In the genomic region with DNA sequence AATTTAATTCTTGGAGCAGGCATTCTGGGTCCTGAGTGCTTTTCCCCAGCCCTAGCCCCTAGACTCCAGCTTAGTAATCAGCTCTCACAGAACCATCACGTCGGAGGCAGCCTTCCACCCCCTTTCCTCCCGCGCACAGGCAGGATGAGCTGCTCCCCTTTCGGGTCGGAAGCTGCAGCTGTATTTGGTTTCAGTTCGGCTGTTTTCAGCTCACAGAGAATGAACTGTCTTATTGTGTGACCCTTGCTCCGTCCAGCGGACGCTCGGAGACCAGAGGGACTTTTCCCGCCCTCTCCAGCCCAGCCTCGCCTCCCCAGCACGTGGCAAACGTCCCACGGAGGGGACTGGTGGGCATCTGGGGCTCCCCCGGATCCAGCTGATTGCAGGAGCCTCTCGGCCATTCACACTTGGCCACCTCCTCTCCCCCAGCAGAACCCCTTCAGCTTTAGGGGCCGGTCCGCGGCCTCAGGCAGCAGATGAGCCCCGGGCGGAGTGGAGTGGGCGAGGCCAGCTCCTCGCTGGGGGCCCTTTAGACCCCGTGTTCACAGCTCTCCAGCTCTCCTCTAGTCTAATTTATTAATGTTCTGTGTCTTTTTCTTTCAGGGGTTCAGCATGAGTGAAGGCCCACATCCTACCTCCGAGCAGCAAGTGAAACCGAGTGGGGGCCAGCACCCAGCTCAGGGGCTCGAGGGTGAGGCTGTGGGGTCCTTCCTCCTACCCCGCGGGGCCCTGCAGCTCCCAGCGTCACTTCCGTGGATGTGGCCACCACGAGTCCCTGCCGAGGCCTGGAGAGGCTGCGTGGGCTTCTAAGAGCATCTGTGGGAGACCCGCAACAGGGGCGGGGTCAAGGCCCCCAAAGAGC, we compare ENCODE assay signal across 1 cellular context.
TF ChIP-seq lines count a peak whose summit lies in the region.

No MANE protein-coding gene starts in this region.

TF ChIP-seq in HepG2, 621 proteins besides CTCF, POLR2A, EP300 and RAD21 (continued from another document and continues in another):
- TF ChIP-seq, protein P1, sequence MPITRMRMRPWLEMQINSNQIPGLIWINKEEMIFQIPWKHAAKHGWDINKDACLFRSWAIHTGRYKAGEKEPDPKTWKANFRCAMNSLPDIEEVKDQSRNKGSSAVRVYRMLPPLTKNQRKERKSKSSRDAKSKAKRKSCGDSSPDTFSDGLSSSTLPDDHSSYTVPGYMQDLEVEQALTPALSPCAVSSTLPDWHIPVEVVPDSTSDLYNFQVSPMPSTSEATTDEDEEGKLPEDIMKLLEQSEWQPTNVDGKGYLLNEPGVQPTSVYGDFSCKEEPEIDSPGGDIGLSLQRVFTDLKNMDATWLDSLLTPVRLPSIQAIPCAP (CRISPR knock-in tag; IDR thresholded peaks at IDR 0.05; ENCODE audit: low read depth), result peak; percentile 87; the same call in 1 of the 2 replicates
- TF ChIP-seq KDM2A (CRISPR knock-in tag; IDR thresholded peaks at IDR 0.05; ENCODE audit: borderline replicate concordance, low read depth) (peak; percentile 67), ZNF724P (CRISPR knock-in tag; IDR thresholded peaks at IDR 0.05; ENCODE audit: borderline replicate concordance) (peak; percentile 85; the same call in 1 of the 2 replicates), KLF16 (CRISPR knock-in tag; IDR thresholded peaks at IDR 0.05) (peak in 1 of 2 experiments; percentile 86; a peak in 2 of 4 replicates), PREB (CRISPR knock-in tag; IDR thresholded peaks at IDR 0.05) (no peak), ARHGAP35 (CRISPR knock-in tag; IDR thresholded peaks at IDR 0.05; ENCODE audit: borderline replicate concordance) (peak; percentile 87; the same call in 1 of the 2 replicates), ZNF20 (CRISPR knock-in tag; IDR thresholded peaks at IDR 0.05) (0 out of 2 replicates have a peak, but pooled peaks have one; percentile 45), ZNF232 (CRISPR knock-in tag; IDR thresholded peaks at IDR 0.05; ENCODE audit: borderline replicate concordance) (peak; percentile 98), ZNF350 (CRISPR knock-in tag; IDR thresholded peaks at IDR 0.05; ENCODE audit: borderline replicate concordance, low read depth) (peak; percentile 79), ARID5B (CRISPR knock-in tag; IDR thresholded peaks at IDR 0.05) (peak; percentile 73), ZNF430 (CRISPR knock-in tag; IDR thresholded peaks at IDR 0.05) (peak; percentile 96), EED (CRISPR knock-in tag; IDR thresholded peaks at IDR 0.05) (peak; percentile 41; the same call in 1 of the 2 replicates), IRX3 (CRISPR knock-in tag; IDR thresholded peaks at IDR 0.05; ENCODE audit: borderline replicate concordance, low read depth) (peak; percentile 96; the same call in 1 of the 2 replicates), FOXM1 (CRISPR knock-in tag; IDR thresholded peaks at IDR 0.05) (peak; percentile 56; the same call in 1 of the 2 replicates), ZGPAT (CRISPR knock-in tag; IDR thresholded peaks at IDR 0.05) (peak; percentile 81), ZNF225 (CRISPR knock-in tag; IDR thresholded peaks at IDR 0.05) (peak; percentile 79; the same call in 1 of the 2 replicates), ZNF530 (CRISPR knock-in tag; IDR thresholded peaks at IDR 0.05; ENCODE audit: low read depth) (no peak), ZNF124 (CRISPR knock-in tag; IDR thresholded peaks at IDR 0.05) (peak; percentile 86), ZNF333 (CRISPR knock-in tag; IDR thresholded peaks at IDR 0.05; ENCODE audit: borderline replicate concordance) (peak; percentile 64; the same call in 1 of the 2 replicates), ZNF253 (CRISPR knock-in tag; IDR thresholded peaks at IDR 0.05; ENCODE audit: borderline replicate concordance) (0 out of 2 replicates have a peak, but pooled peaks have one; percentile 41), ZNF383 (CRISPR knock-in tag; IDR thresholded peaks at IDR 0.05; ENCODE audit: borderline replicate concordance) (no peak), SRSF4 (IDR thresholded peaks at IDR 0.05; ENCODE audit: low read depth, low read length, poor library complexity, severe bottlenecking) (no peak), ZMYM3 (CRISPR knock-in tag; IDR thresholded peaks at IDR 0.05) (peak; percentile 54; the same call in 1 of the 2 replicates), CCAR2 (optimal IDR thresholded peaks at IDR 0.05; ENCODE audit: low read depth, low read length) (no peak), KLF12 (CRISPR knock-in tag; IDR thresholded peaks at IDR 0.05; ENCODE audit: borderline replicate concordance) (0 out of 2 replicates have a peak, but pooled peaks have one; percentile 63), ZNF557 (CRISPR knock-in tag; IDR thresholded peaks at IDR 0.05) (peak; percentile 97), ATAD3A (CRISPR knock-in tag; IDR thresholded peaks at IDR 0.05) (no peak), ZNF547 (CRISPR knock-in tag; IDR thresholded peaks at IDR 0.05) (peak; percentile 78), PHB2 (IDR thresholded peaks at IDR 0.05; ENCODE audit: partially characterized antibody) (no peak), ZNF616 (CRISPR knock-in tag; IDR thresholded peaks at IDR 0.05; ENCODE audit: low read depth) (peak; percentile 97; the same call in 1 of the 2 replicates), ZMAT3 (CRISPR knock-in tag; conservative IDR thresholded peaks at IDR 0.05) (peak; percentile 86; the same call in 1 of the 2 replicates), ZSCAN31 (CRISPR knock-in tag; IDR thresholded peaks at IDR 0.05; ENCODE audit: low read depth) (peak; percentile 53; the same call in 1 of the 2 replicates), SOX6 (IDR thresholded peaks at IDR 0.05) (no peak), SOX6 (CRISPR knock-in tag; IDR thresholded peaks at IDR 0.05) (peak; percentile 66), SP2 (CRISPR knock-in tag; IDR thresholded peaks at IDR 0.05) (no peak), HOXD1 (CRISPR knock-in tag; IDR thresholded peaks at IDR 0.05) (peak; percentile 85; the same call in 1 of the 2 replicates), PLSCR1 (CRISPR knock-in tag; IDR thresholded peaks at IDR 0.05; ENCODE audit: borderline replicate concordance) (no peak), RBM39 (IDR thresholded peaks at IDR 0.05; ENCODE audit: low read depth, low read length, poor library complexity, severe bottlenecking) (no peak), PTBP1 (IDR thresholded peaks at IDR 0.05; ENCODE audit: low read depth, low read length, poor library complexity, severe bottlenecking) (no peak), ZFP82 (CRISPR knock-in tag; IDR thresholded peaks at IDR 0.05; ENCODE audit: borderline replicate concordance) (peak; percentile 60; the same call in 1 of the 2 replicates), ONECUT2 (CRISPR knock-in tag; IDR thresholded peaks at IDR 0.05) (peak; percentile 70; the same call in 1 of the 2 replicates), ZNF33B (CRISPR knock-in tag; IDR thresholded peaks at IDR 0.05) (peak; percentile 79; the same call in 1 of the 2 replicates), NFE2L1 (CRISPR knock-in tag; IDR thresholded peaks at IDR 0.05; ENCODE audit: borderline replicate concordance) (peak; percentile 78; the same call in 1 of the 2 replicates), TSC22D2 (CRISPR knock-in tag; IDR thresholded peaks at IDR 0.05; ENCODE audit: borderline replicate concordance) (peak; percentile 92; the same call in 1 of the 2 replicates)
- TF ChIP-seq, protein P2, sequence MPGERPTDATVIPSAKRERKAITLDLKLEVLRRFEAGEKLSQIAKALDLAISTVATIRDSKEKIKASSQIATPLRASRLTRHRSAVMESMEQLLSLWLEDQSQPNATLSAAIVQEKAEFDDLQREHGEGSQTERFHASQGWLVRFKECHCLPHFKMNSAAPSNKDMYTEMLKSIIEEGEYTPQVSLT (CRISPR knock-in tag; IDR thresholded peaks at IDR 0.05; ENCODE audit: borderline replicate concordance, low read depth), result peak; percentile 92; the same call in 1 of the 2 replicates
- TF ChIP-seq, protein P3, sequence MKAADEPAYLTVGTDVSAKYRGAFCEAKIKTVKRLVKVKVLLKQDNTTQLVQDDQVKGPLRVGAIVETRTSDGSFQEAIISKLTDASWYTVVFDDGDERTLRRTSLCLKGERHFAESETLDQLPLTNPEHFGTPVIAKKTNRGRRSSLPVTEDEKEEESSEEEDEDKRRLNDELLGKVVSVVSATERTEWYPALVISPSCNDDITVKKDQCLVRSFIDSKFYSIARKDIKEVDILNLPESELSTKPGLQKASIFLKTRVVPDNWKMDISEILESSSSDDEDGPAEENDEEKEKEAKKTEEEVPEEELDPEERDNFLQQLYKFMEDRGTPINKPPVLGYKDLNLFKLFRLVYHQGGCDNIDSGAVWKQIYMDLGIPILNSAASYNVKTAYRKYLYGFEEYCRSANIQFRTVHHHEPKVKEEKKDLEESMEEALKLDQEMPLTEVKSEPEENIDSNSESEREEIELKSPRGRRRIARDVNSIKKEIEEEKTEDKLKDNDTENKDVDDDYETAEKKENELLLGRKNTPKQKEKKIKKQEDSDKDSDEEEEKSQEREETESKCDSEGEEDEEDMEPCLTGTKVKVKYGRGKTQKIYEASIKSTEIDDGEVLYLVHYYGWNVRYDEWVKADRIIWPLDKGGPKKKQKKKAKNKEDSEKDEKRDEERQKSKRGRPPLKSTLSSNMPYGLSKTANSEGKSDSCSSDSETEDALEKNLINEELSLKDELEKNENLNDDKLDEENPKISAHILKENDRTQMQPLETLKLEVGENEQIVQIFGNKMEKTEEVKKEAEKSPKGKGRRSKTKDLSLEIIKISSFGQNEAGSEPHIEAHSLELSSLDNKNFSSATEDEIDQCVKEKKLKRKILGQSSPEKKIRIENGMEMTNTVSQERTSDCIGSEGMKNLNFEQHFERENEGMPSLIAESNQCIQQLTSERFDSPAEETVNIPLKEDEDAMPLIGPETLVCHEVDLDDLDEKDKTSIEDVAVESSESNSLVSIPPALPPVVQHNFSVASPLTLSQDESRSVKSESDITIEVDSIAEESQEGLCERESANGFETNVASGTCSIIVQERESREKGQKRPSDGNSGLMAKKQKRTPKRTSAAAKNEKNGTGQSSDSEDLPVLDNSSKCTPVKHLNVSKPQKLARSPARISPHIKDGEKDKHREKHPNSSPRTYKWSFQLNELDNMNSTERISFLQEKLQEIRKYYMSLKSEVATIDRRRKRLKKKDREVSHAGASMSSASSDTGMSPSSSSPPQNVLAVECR (CRISPR knock-in tag; IDR thresholded peaks at IDR 0.05; ENCODE audit: borderline replicate concordance), result peak; percentile 4; the same call in 1 of the 2 replicates
- TF ChIP-seq, protein P4, sequence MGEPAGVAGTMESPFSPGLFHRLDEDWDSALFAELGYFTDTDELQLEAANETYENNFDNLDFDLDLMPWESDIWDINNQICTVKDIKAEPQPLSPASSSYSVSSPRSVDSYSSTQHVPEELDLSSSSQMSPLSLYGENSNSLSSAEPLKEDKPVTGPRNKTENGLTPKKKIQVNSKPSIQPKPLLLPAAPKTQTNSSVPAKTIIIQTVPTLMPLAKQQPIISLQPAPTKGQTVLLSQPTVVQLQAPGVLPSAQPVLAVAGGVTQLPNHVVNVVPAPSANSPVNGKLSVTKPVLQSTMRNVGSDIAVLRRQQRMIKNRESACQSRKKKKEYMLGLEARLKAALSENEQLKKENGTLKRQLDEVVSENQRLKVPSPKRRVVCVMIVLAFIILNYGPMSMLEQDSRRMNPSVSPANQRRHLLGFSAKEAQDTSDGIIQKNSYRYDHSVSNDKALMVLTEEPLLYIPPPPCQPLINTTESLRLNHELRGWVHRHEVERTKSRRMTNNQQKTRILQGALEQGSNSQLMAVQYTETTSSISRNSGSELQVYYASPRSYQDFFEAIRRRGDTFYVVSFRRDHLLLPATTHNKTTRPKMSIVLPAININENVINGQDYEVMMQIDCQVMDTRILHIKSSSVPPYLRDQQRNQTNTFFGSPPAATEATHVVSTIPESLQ (CRISPR knock-in tag; conservative IDR thresholded peaks at IDR 0.05), result peak; percentile 88; the same call in 1 of the 2 replicates
